In the genomic region with DNA sequence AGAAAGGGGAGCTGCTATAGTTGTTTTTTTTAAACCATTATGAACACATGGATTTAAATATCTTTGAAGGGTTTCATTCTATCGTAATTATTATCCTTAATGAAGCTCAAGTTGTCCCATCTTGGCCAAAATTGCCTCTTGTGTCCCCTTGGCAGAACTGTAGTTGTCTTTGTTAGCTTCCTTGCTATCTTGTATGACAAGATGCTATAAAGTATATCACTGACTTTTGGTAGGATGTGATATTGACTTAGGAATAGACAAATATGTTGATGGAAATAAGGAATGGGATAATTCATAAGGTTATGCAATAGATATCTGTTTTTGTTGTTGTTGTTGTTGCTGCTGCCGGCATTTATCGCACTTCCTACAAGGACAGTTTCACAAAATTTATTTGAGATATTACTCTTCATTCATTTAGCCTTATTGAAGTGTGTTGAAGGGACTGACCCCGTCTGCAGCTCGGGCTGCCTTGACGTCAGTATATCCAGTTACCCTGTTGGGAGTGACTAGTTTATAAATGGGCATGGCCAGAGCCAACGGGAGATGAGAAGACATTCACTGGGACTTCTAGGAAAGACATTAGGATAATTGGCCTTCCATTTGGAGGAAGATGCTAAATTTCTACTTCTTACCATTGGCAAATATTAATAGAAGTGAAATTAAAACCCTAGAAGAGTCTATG, we compare ENCODE assay signal across 15 cellular contexts. TPM values are rescaled to one million over a fixed set of nuclear protein-coding genes. Genes with fewer than 3 reads are reported as not detected.
DNase-seq lines count a peak whose midpoint lies in the region; ATAC-seq and TF ChIP-seq lines count a peak whose summit lies in the region.
"Had no signal": no experiment of that assay in that cellular context is flagged by ENCODE, and none has a peak within 500 bp of the region (broad histone marks: within the 10 kb centered on the region; RNA-seq: fewer than 3 reads in every experiment).

No MANE protein-coding gene starts in this region.

- ATAC-seq in GM18505 (IDR thresholded peaks at IDR 0.05; ENCODE audit: unreplicated experiment), result no peak
- no peak for ATAC-seq in stimulated activated effector memory CD8-positive, alpha-beta T cell treated with anti-CD3 and anti-CD28 coated beads, Interleukin-12 subunit alpha, Interleukin-12 subunit beta, amount 100 ng/mL, for 72 hours
- ATAC-seq: CD8-positive, alpha-beta T cell; T-cell had no signal

- peaks cover 22% of the 10 kb centered on the region for H3K36me3 Mint-ChIP-seq in HFFc6 (ENCODE audit: low read depth)
- no peaks in the 10 kb centered on the region for H3K36me3 Mint-ChIP-seq in chondrocyte (ENCODE audit: low read depth)
- no peaks in the 10 kb centered on the region for H3K36me3 Mint-ChIP-seq in stimulated activated effector memory CD8-positive, alpha-beta T cell treated with anti-CD3 and anti-CD28 coated beads, Interleukin-12 subunit alpha, Interleukin-12 subunit beta, amount 100 ng/mL, for 72 hours

- H3K27me3 Mint-ChIP-seq in HFFc6 (ENCODE audit: insufficient read depth) (no peaks in the 10 kb centered on the region), chondrocyte (ENCODE audit: low read depth) (no peaks in the 10 kb centered on the region)
- H3K27me3 Mint-ChIP-seq: T-cell had no signal

- H3K27ac Mint-ChIP-seq in HFFc6, result peak overlapping the region; percentile 42
- peak overlapping the region; percentile 66 for H3K27ac Mint-ChIP-seq in chondrocyte (ENCODE audit: unreplicated experiment)
- no peak overlapping the region for H3K27ac Mint-ChIP-seq in stimulated activated effector memory CD8-positive, alpha-beta T cell treated with anti-CD3 and anti-CD28 coated beads, Interleukin-12 subunit alpha, Interleukin-12 subunit beta, amount 100 ng/mL, for 72 hours
- H3K27ac Mint-ChIP-seq: CD8-positive, alpha-beta T cell; T-cell had no signal

- no peaks in the 10 kb centered on the region for H3K36me3 ChIP-seq in skeletal muscle satellite cell (ENCODE audit: insufficient read depth, low read length)

- no peak overlapping the region for H3K9ac ChIP-seq in skeletal muscle satellite cell (ENCODE audit: low read depth, low read length)
- H3K9ac ChIP-seq: KMS-11 had no signal

- H3K27me3 ChIP-seq in skeletal muscle satellite cell (ENCODE audit: control insufficient read depth, insufficient read depth, low read length), result no peaks in the 10 kb centered on the region

- H3K4me3 Mint-ChIP-seq in HFFc6 (peak overlapping the region; percentile 11; the same call in 1 of the 2 replicates), chondrocyte (ENCODE audit: unreplicated experiment) (no peak overlapping the region)
- H3K4me3 Mint-ChIP-seq in stimulated activated effector memory CD8-positive, alpha-beta T cell treated with anti-CD3 and anti-CD28 coated beads, Interleukin-12 subunit alpha, Interleukin-12 subunit beta, amount 100 ng/mL, for 72 hours, result no peak overlapping the region
- H3K4me3 Mint-ChIP-seq: CD8-positive, alpha-beta T cell; T-cell had no signal

- no peaks in the 10 kb centered on the region for H3K9me3 ChIP-seq in skeletal muscle satellite cell (replicated peaks; ENCODE audit: low read length)

- no peak for TF ChIP-seq CTCF in HFFc6 (IDR thresholded peaks at IDR 0.05)
- no peak for TF ChIP-seq CTCF in chondrocyte (IDR thresholded peaks at IDR 0.05)

- H3K4me3 ChIP-seq in skeletal muscle satellite cell (ENCODE audit: low read length), result no peak overlapping the region

- peaks cover 15% of the 10 kb centered on the region for H3K4me1 Mint-ChIP-seq in HFFc6 (ENCODE audit: low read depth)
- H3K4me1 Mint-ChIP-seq in chondrocyte (ENCODE audit: low read depth), result peaks cover 5% of the 10 kb centered on the region
- no peaks in the 10 kb centered on the region for H3K4me1 Mint-ChIP-seq in stimulated activated effector memory CD8-positive, alpha-beta T cell treated with anti-CD3 and anti-CD28 coated beads, Interleukin-12 subunit alpha, Interleukin-12 subunit beta, amount 100 ng/mL, for 72 hours
- H3K4me1 Mint-ChIP-seq: T-cell had no signal

- no peak for TF ChIP-seq POLR2A in GM18505 (IDR thresholded peaks at IDR 0.05; ENCODE audit: borderline replicate concordance, extremely low read depth, insufficient read depth, insufficient read length)

- no peak for DNase-seq in HFFc6
- peak; percentile 73 for DNase-seq in RPMI7951 (ENCODE audit: low read depth)
- DNase-seq in chondrocyte (ENCODE audit: low spot score), result no peak
- no peak for DNase-seq in NCI-H2081 treated with DMSO at 0.1 percent for 48 hours (lab: John Stamatoyannopoulos, UW)
- no peak for DNase-seq in stimulated activated effector memory CD8-positive, alpha-beta T cell treated with anti-CD3 and anti-CD28 coated beads, Interleukin-12 subunit alpha, Interleukin-12 subunit beta, amount 100 ng/mL, for 72 hours (ENCODE audit: low spot score in 2 of 2)
- DNase-seq: CD8-positive, alpha-beta T cell; DMS79 treated with DMSO at 0.1 percent for 48 hours; NCI-H1092; NCI-H146; NCI-H524 treated with DMSO at 0.1 percent for 48 hours; RPMI8226; T-cell had no signal

- H3K9me3 Mint-ChIP-seq in HFFc6, result no peaks in the 10 kb centered on the region
- H3K9me3 Mint-ChIP-seq in chondrocyte (ENCODE audit: low read depth), result no peaks in the 10 kb centered on the region
- H3K9me3 Mint-ChIP-seq in stimulated activated effector memory CD8-positive, alpha-beta T cell treated with anti-CD3 and anti-CD28 coated beads, Interleukin-12 subunit alpha, Interleukin-12 subunit beta, amount 100 ng/mL, for 72 hours, result no peaks in the 10 kb centered on the region
- H3K9me3 Mint-ChIP-seq: CD8-positive, alpha-beta T cell; T-cell had no signal

- H3K4me1 ChIP-seq in skeletal muscle satellite cell (ENCODE audit: control insufficient read depth, insufficient read depth, low read length), result peaks cover 11% of the 10 kb centered on the region

- H3K4me2 ChIP-seq in skeletal muscle satellite cell (ENCODE audit: low read length), result peak overlapping the region; percentile 10
- H3K4me2 ChIP-seq: KMS-11 had no signal

RNA-seq across cellular contexts. Expression of a gene that starts 26.1 kb away (rescaled TPM):
- 1 to 10 TPM; 5.0 to 8.6 (median 6.6) TPM for total RNA-seq in HFFc6 (2021; fragmentation: NEBNext Ultra II Directional; extraction: Animal tissue kit (Norgen Biotek cat#: 25700))
- total RNA-seq in RPMI7951 (2014; rRNA removed; shearing (Covaris generic)), result 12.6 and 12.7 TPM in 2 replicates
- total RNA-seq in chondrocyte, result 4.2 to 8.1 TPM (median 7.1 TPM) in 3 replicates
- total RNA-seq in skeletal muscle satellite cell (2012; rRNA removed), result 3.3 and 3.8 TPM in 2 replicates

RNA-seq across cellular contexts. Expression of a gene that starts 42.2 kb away (rescaled TPM):
- 10 to 100 TPM; 22.9 to 31.4 (median 29.7) TPM for total RNA-seq in HFFc6 (2021; fragmentation: NEBNext Ultra II Directional; extraction: Animal tissue kit (Norgen Biotek cat#: 25700))
- 26.6 and 30.8 TPM in 2 replicates for total RNA-seq in RPMI7951 (2014; rRNA removed; shearing (Covaris generic))
- 32.1 to 37.9 TPM (median 35.9 TPM) in 3 replicates for total RNA-seq in chondrocyte
- total RNA-seq in skeletal muscle satellite cell (2012; rRNA removed), result 13.9 and 17.5 TPM in 2 replicates

RNA-seq across cellular contexts. Expression of a gene that starts 53.8 kb away (rescaled TPM):
- total RNA-seq in HFFc6 (2021; fragmentation: NEBNext Ultra II Directional; extraction: Animal tissue kit (Norgen Biotek cat#: 25700)), result 10 to 100 TPM; 87.6 to 97.3 (median 94.2) TPM
- total RNA-seq in RPMI7951 (2014; rRNA removed; shearing (Covaris generic)), result 75.4 and 86.6 TPM in 2 replicates
- 33.6 to 44.0 TPM (median 39.3 TPM) in 3 replicates for total RNA-seq in chondrocyte
- 72.8 and 86.7 TPM in 2 replicates for total RNA-seq in skeletal muscle satellite cell (2012; rRNA removed)
